In the genomic region with DNA sequence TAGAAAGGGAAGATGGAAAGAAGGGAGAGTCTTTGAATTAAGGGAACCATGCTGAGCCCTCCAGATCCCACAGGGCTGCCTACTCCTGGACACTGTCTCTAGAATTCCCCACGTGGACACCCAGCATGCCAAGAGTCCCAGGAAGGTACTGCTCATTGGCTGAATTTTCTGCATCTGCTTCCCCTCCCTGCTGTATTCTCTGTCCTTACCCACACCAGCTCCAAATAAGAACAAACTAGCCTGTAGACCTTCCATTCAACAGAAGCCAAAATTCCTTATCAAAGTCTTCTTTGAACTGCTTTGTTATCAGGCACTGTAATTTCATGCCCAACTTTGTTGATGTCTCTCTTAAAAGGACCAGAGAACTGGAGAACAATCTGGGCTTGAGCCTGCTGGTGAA, we compare ENCODE assay signal across 1 cellular context.
TF ChIP-seq lines count a peak whose summit lies in the region.

No MANE protein-coding gene starts in this region.

TF ChIP-seq in GM23338, 12 proteins besides CTCF, POLR2A, EP300 and RAD21 (continued from another document):
- TF ChIP-seq, protein P1, sequence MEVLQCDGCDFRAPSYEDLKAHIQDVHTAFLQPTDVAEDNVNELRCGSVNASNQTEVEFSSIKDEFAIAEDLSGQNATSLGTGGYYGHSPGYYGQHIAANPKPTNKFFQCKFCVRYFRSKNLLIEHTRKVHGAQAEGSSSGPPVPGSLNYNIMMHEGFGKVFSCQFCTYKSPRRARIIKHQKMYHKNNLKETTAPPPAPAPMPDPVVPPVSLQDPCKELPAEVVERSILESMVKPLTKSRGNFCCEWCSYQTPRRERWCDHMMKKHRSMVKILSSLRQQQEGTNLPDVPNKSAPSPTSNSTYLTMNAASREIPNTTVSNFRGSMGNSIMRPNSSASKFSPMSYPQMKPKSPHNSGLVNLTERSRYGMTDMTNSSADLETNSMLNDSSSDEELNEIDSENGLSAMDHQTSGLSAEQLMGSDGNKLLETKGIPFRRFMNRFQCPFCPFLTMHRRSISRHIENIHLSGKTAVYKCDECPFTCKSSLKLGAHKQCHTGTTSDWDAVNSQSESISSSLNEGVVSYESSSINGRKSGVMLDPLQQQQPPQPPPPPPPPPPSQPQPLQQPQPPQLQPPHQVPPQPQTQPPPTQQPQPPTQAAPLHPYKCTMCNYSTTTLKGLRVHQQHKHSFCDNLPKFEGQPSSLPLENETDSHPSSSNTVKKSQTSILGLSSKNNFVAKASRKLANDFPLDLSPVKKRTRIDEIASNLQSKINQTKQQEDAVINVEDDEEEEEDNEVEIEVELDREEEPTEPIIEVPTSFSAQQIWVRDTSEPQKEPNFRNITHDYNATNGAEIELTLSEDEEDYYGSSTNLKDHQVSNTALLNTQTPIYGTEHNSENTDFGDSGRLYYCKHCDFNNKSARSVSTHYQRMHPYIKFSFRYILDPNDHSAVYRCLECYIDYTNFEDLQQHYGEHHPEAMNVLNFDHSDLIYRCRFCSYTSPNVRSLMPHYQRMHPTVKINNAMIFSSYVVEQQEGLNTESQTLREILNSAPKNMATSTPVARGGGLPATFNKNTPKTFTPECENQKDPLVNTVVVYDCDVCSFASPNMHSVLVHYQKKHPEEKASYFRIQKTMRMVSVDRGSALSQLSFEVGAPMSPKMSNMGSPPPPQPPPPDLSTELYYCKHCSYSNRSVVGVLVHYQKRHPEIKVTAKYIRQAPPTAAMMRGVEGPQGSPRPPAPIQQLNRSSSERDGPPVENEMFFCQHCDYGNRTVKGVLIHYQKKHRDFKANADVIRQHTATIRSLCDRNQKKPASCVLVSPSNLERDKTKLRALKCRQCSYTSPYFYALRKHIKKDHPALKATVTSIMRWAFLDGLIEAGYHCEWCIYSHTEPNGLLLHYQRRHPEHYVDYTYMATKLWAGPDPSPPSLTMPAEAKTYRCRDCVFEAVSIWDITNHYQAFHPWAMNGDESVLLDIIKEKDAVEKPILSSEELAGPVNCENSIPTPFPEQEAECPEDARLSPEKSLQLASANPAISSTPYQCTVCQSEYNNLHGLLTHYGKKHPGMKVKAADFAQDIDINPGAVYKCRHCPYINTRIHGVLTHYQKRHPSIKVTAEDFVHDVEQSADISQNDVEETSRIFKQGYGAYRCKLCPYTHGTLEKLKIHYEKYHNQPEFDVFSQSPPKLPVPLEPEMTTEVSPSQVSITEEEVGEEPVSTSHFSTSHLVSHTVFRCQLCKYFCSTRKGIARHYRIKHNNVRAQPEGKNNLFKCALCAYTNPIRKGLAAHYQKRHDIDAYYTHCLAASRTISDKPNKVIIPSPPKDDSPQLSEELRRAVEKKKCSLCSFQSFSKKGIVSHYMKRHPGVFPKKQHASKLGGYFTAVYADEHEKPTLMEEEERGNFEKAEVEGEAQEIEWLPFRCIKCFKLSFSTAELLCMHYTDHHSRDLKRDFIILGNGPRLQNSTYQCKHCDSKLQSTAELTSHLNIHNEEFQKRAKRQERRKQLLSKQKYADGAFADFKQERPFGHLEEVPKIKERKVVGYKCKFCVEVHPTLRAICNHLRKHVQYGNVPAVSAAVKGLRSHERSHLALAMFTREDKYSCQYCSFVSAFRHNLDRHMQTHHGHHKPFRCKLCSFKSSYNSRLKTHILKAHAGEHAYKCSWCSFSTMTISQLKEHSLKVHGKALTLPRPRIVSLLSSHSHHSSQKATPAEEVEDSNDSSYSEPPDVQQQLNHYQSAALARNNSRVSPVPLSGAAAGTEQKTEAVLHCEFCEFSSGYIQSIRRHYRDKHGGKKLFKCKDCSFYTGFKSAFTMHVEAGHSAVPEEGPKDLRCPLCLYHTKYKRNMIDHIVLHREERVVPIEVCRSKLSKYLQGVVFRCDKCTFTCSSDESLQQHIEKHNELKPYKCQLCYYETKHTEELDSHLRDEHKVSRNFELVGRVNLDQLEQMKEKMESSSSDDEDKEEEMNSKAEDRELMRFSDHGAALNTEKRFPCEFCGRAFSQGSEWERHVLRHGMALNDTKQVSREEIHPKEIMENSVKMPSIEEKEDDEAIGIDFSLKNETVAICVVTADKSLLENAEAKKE (CRISPR knock-in tag; IDR thresholded peaks at IDR 0.05): no peak
- TF ChIP-seq CREB1 (CRISPR knock-in tag; IDR thresholded peaks at IDR 0.05; ENCODE audit: low read depth) (no peak), ZNF331 (CRISPR knock-in tag; IDR thresholded peaks at IDR 0.05; ENCODE audit: low read depth) (no peak), ZNF114 (CRISPR knock-in tag; IDR thresholded peaks at IDR 0.05) (no peak), EZH2 (IDR thresholded peaks at IDR 0.05; ENCODE audit: low read depth, unreplicated experiment) (no peak), EZH2phosphoT487 (IDR thresholded peaks at IDR 0.05; ENCODE audit: unreplicated experiment) (no peak), JUNB (IDR thresholded peaks at IDR 0.05; ENCODE audit: unreplicated experiment) (no peak)
- TF ChIP-seq, protein P2, sequence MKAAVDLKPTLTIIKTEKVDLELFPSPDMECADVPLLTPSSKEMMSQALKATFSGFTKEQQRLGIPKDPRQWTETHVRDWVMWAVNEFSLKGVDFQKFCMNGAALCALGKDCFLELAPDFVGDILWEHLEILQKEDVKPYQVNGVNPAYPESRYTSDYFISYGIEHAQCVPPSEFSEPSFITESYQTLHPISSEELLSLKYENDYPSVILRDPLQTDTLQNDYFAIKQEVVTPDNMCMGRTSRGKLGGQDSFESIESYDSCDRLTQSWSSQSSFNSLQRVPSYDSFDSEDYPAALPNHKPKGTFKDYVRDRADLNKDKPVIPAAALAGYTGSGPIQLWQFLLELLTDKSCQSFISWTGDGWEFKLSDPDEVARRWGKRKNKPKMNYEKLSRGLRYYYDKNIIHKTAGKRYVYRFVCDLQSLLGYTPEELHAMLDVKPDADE (IDR thresholded peaks at IDR 0.05): no peak
- TF ChIP-seq, protein P3, sequence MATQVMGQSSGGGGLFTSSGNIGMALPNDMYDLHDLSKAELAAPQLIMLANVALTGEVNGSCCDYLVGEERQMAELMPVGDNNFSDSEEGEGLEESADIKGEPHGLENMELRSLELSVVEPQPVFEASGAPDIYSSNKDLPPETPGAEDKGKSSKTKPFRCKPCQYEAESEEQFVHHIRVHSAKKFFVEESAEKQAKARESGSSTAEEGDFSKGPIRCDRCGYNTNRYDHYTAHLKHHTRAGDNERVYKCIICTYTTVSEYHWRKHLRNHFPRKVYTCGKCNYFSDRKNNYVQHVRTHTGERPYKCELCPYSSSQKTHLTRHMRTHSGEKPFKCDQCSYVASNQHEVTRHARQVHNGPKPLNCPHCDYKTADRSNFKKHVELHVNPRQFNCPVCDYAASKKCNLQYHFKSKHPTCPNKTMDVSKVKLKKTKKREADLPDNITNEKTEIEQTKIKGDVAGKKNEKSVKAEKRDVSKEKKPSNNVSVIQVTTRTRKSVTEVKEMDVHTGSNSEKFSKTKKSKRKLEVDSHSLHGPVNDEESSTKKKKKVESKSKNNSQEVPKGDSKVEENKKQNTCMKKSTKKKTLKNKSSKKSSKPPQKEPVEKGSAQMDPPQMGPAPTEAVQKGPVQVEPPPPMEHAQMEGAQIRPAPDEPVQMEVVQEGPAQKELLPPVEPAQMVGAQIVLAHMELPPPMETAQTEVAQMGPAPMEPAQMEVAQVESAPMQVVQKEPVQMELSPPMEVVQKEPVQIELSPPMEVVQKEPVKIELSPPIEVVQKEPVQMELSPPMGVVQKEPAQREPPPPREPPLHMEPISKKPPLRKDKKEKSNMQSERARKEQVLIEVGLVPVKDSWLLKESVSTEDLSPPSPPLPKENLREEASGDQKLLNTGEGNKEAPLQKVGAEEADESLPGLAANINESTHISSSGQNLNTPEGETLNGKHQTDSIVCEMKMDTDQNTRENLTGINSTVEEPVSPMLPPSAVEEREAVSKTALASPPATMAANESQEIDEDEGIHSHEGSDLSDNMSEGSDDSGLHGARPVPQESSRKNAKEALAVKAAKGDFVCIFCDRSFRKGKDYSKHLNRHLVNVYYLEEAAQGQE (IDR thresholded peaks at IDR 0.05; ENCODE audit: unreplicated experiment): no peak
